Comparison of ENCODE assay signal across 8 cellular contexts in genomic region chr10:26468691-26469090, GRCh38. TPM values are rescaled to one million over a fixed set of nuclear protein-coding genes. Genes with fewer than 3 reads are reported as not detected.
DNase-seq lines count a peak whose midpoint lies in the region; ATAC-seq lines count a peak whose summit lies in the region.

No MANE protein-coding gene starts in this region.

- no peaks in the 10 kb centered on the region for H3K27me3 Mint-ChIP-seq in activated naive CD4-positive, alpha-beta T cell treated with anti-CD3 and anti-CD28 coated beads, Interleukin-2, amount 50 U/mL, for 24 hours

- H3K27ac Mint-ChIP-seq in activated naive CD4-positive, alpha-beta T cell treated with anti-CD3 and anti-CD28 coated beads, Interleukin-2, amount 50 U/mL, for 24 hours = peak overlapping the region; percentile 84

- ATAC-seq in HG03159 (IDR thresholded peaks at IDR 0.05; ENCODE audit: unreplicated experiment) (peak; percentile 62), sciatic nerve (no peak)

- peak; percentile 24 for DNase-seq in stimulated activated CD4-positive, alpha-beta T cell treated with anti-CD3 and anti-CD28 coated beads, Interleukin-15, amount 100 ng/mL, for 24 hours
- DNase-seq in stimulated activated CD4-positive, alpha-beta T cell treated with anti-CD3 and anti-CD28 coated beads, Interleukin-12 subunit alpha, Interleukin-12 subunit beta, amount 100 ng/mL, for 4 hours = no peak
- DNase-seq in sciatic nerve (ENCODE audit: low spot score) = no peak
- DNase-seq in cortex of kidney (lab: John Stamatoyannopoulos, UW) = no peak
- no peak for DNase-seq in NCI-H510A treated with DMSO at 0.1 percent for 48 hours (lab: John Stamatoyannopoulos, UW)
- DNase-seq in NCI-H1092 treated with DMSO at 0.1 percent for 48 hours (lab: John Stamatoyannopoulos, UW) = no peak

- peaks cover 15% of the 10 kb centered on the region for H3K36me3 Mint-ChIP-seq in activated naive CD4-positive, alpha-beta T cell treated with anti-CD3 and anti-CD28 coated beads, Interleukin-2, amount 50 U/mL, for 24 hours

- intact Hi-C loops in sciatic nerve (cut with DNase I) = no loop called here

- no peaks in the 10 kb centered on the region for H3K9me3 Mint-ChIP-seq in activated naive CD4-positive, alpha-beta T cell treated with anti-CD3 and anti-CD28 coated beads, Interleukin-2, amount 50 U/mL, for 24 hours

- peaks cover 94% of the 10 kb centered on the region for H3K4me1 Mint-ChIP-seq in activated naive CD4-positive, alpha-beta T cell treated with anti-CD3 and anti-CD28 coated beads, Interleukin-2, amount 50 U/mL, for 24 hours

- H3K4me3 Mint-ChIP-seq in activated naive CD4-positive, alpha-beta T cell treated with anti-CD3 and anti-CD28 coated beads, Interleukin-2, amount 50 U/mL, for 24 hours = peak overlapping the region; percentile 64

RNA-seq across cellular contexts. Expression of gene APBB1IP, which starts 30.6 kb away (rescaled TPM):
- 17.0 TPM for total RNA-seq in sciatic nerve
